In genomic region chr10:62037166-62037831, GRCh38 we compare ENCODE assay signal across 8 cellular contexts.
DNase-seq lines count a peak whose midpoint lies in the region; TF ChIP-seq lines count a peak whose summit lies in the region.

No MANE protein-coding gene starts in this region.

- H3K27me3 Mint-ChIP-seq in HFFc6 (ENCODE audit: insufficient read depth) (peaks cover 6% of the 10 kb centered on the region), brain (no peaks in the 10 kb centered on the region), mesothelial cell of epicardium (ENCODE audit: low read depth) (no peaks in the 10 kb centered on the region)

- TF ChIP-seq CTCF in HFFc6 (IDR thresholded peaks at IDR 0.05) (no peak), brain (conservative IDR thresholded peaks at IDR 0.05) (no peak), mesothelial cell of epicardium (IDR thresholded peaks at IDR 0.05; ENCODE audit: unreplicated experiment) (no peak)

- peak overlapping the region; percentile 70 for H3K4me3 Mint-ChIP-seq in HFFc6
- H3K4me3 Mint-ChIP-seq in brain: peak overlapping the region in 1 of 5 experiments; percentile 35
- peak overlapping the region; percentile 6 for H3K4me3 Mint-ChIP-seq in mesothelial cell of epicardium

- H3K4me1 Mint-ChIP-seq in HFFc6 (ENCODE audit: low read depth) (peaks cover 97% of the 10 kb centered on the region), brain (peaks cover 86% of the 10 kb centered on the region), mesothelial cell of epicardium (peaks cover 57% of the 10 kb centered on the region)

- peak overlapping the region; percentile 91 for H3K27ac Mint-ChIP-seq in HFFc6
- peak overlapping the region; percentile 31 to 92 (median 76) for H3K27ac Mint-ChIP-seq in brain
- H3K27ac Mint-ChIP-seq in mesothelial cell of epicardium: peak overlapping the region; percentile 92

- H3K36me3 Mint-ChIP-seq in HFFc6 (ENCODE audit: low read depth) (peaks cover 25% of the 10 kb centered on the region), brain (no peaks in the 10 kb centered on the region), mesothelial cell of epicardium (no peaks in the 10 kb centered on the region)

- no peaks in the 10 kb centered on the region for H3K9me3 Mint-ChIP-seq in HFFc6
- H3K9me3 Mint-ChIP-seq in brain: peaks cover 0 to 4% (median 0%) of the 10 kb centered on the region in 5 experiments
- H3K9me3 Mint-ChIP-seq in mesothelial cell of epicardium: no peaks in the 10 kb centered on the region

- DNase-seq in AG08396 (ENCODE audit: low spot score) (peak; percentile 12), HFFc6 (peak; percentile 72), mesothelial cell of epicardium (ENCODE audit: low spot score in 2 of 2, unreplicated experiment in 2 of 2) (no peak), NCI-H2227 treated with DMSO at 0.1 percent for 48 hours (lab: John Stamatoyannopoulos, UW) (no peak), SW 1271 (lab: John Stamatoyannopoulos, UW) (no peak), NK-92 (lab: John Stamatoyannopoulos, UW; ENCODE audit: unreplicated experiment) (no peak)
- DNase-seq in activated CD4-positive, alpha-beta T cell treated with anti-CD3 and anti-CD28 coated beads, Interleukin-2, amount 50 U/mL, for 1 hour: no peak

Comparison
In these comparisons a context has a peak if more than half of its experiments do, and no peak if none do; other contexts are left out.
1. DNase-seq: peak in AG08396 (single experiment) and HFFc6 (single experiment); none in mesothelial cell of epicardium (0 of 2), NCI-H2227 treated with DMSO at 0.1 percent for 48 hours (single experiment), SW 1271 (0 of 2), NK-92 (single experiment) and activated CD4-positive, alpha-beta T cell treated with anti-CD3 and anti-CD28 coated beads, Interleukin-2, amount 50 U/mL, for 1 hour (single experiment).
2. Peak in every context shown above with its lines, with median percentiles within 50 percentile points of each other: H3K27ac Mint-ChIP-seq.